In the genomic region with DNA sequence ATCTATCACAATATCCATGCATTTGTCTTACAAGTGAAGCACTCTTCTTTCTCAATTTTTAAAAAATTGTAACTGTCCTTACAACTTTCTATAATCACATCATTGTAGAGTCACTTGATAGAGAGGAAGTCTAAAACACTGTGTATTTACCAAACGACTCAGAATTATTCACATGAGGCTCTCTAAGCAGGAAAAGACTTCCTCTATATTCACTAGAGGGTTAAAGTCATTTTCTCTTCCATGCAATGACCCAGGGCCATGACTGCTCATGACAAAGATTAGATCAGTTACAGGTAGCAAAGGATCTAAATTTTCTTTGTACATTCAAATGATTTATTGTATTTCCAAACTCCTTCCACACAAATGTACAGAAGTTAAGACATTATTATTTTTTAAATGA, we compare ENCODE assay signal across 1 cellular context.
TF ChIP-seq lines count a peak whose summit lies in the region.

No MANE protein-coding gene starts in this region.

TF ChIP-seq in HepG2, 621 proteins besides CTCF, POLR2A, EP300 and RAD21:
- TF ChIP-seq ZNF260 (CRISPR knock-in tag; IDR thresholded peaks at IDR 0.05; ENCODE audit: borderline replicate concordance, low read depth) (no peak), ZNF652 (CRISPR knock-in tag; IDR thresholded peaks at IDR 0.05; ENCODE audit: borderline replicate concordance, low read depth) (peak; percentile 72), FOSL2 (CRISPR knock-in tag; IDR thresholded peaks at IDR 0.05) (no peak)
- TF ChIP-seq, protein P1, sequence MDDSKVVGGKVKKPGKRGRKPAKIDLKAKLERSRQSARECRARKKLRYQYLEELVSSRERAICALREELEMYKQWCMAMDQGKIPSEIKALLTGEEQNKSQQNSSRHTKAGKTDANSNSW (CRISPR knock-in tag; IDR thresholded peaks at IDR 0.05; ENCODE audit: borderline replicate concordance) = no peak
